8 cellular contexts compared by ENCODE assay signal in genomic region chr22:28442951-28443876, GRCh38.
A peak's percentile ranks its signal among the peaks of the same experiment; 100 is the strongest.
DNase-seq lines count a peak whose midpoint lies in the region; ATAC-seq lines count a peak whose summit lies in the region.

No MANE protein-coding gene starts in this region.

- H2AFZ ChIP-seq in neuron (ENCODE audit: low read depth, low read length): no peak overlapping the region

- DNase-seq in G401 (ENCODE audit: low spot score): peak; percentile 69
- peak; percentile 64 for DNase-seq in NOMO-1 treated with dmso at 0.1 percent for 144 hours (lab: John Stamatoyannopoulos, UW; ENCODE audit: unreplicated experiment)
- peak; percentile 50 for DNase-seq in amniotic stem cell (lab: John Stamatoyannopoulos, UW)
- peak; percentile 85 for DNase-seq in cardiac septum (ENCODE audit: low spot score)

- H3K27me3 ChIP-seq in neuron (ENCODE audit: insufficient read depth, low read length): no peaks in the 10 kb centered on the region

- H3K4me3 ChIP-seq in neuron (ENCODE audit: low read length): peak overlapping the region; percentile 64

- ATAC-seq in GM18909 (IDR thresholded peaks at IDR 0.05; ENCODE audit: poor library complexity, unreplicated experiment) (no peak), HG02981 (IDR thresholded peaks at IDR 0.05; ENCODE audit: unreplicated experiment) (no peak), HG03439 (IDR thresholded peaks at IDR 0.05; ENCODE audit: unreplicated experiment) (no peak)

- in situ Hi-C loops in G401 (cut with HindIII; ENCODE audit: low sequenced_read_pairs): no loop called here

- intact Hi-C loops in cardiac septum (cut with DNase I): loop anchor here (2.0 kb wide), 2 partner anchors 326 to 392 kb away; no protein-coding TSS in a partner anchor

- no peaks in the 10 kb centered on the region for H3K9me3 ChIP-seq in neuron (ENCODE audit: low read length)

- no peaks in the 10 kb centered on the region for H3K36me3 ChIP-seq in neuron (ENCODE audit: insufficient read depth, low read length)

- peaks cover 17% of the 10 kb centered on the region for H3K4me1 ChIP-seq in neuron (ENCODE audit: insufficient read depth, low read length)
